Comparison of ENCODE assay signal across 8 cellular contexts in genomic region chr10:17227367-17228080, GRCh38. TPM values are rescaled to one million over a fixed set of nuclear protein-coding genes. Genes with fewer than 3 reads are reported as not detected.
DNase-seq lines count a peak whose midpoint lies in the region; ATAC-seq and TF ChIP-seq lines count a peak whose summit lies in the region.

No MANE protein-coding gene starts in this region.

- H3K4me1 ChIP-seq in ACC112 (ENCODE audit: control insufficient read depth, insufficient read depth, low read length, unreplicated experiment) = peaks cover 12% of the 10 kb centered on the region
- H3K4me1 ChIP-seq in esophagus squamous epithelium = peaks cover 0 to 67% (median 12%) of the 10 kb centered on the region in 3 donors

- no peaks in the 10 kb centered on the region for H3K9me3 ChIP-seq in esophagus squamous epithelium

- intact Hi-C loops in esophagus squamous epithelium (cut with DNase I) = no loop called here

- peak; percentile 27 to 55 (median 46) for TF ChIP-seq CTCF in esophagus squamous epithelium (IDR thresholded peaks at IDR 0.05)

- peak overlapping the region; percentile 97 for H3K4me3 Mint-ChIP-seq in T-helper 2 cell treated with Interferon-gamma antibody and Interleukin-4, amounts not matched to agents 5 μg/mL and 100 μg/mL, for 36 hours

- no peaks in the 10 kb centered on the region for H3K9me3 Mint-ChIP-seq in T-helper 2 cell treated with Interferon-gamma antibody and Interleukin-4, amounts not matched to agents 5 μg/mL and 100 μg/mL, for 36 hours

- H3K27me3 ChIP-seq in ACC112 (ENCODE audit: insufficient read depth, low read length) (no peaks in the 10 kb centered on the region), esophagus squamous epithelium (peaks cover 0 to 45% (median 2%) of the 10 kb centered on the region in 4 donors)

- H3K27ac Mint-ChIP-seq in T-helper 2 cell treated with Interferon-gamma antibody and Interleukin-4, amounts not matched to agents 5 μg/mL and 100 μg/mL, for 36 hours = peak overlapping the region; percentile 100

- H3K4me3 ChIP-seq in ACC112 (ENCODE audit: low read depth, low read length) (peak overlapping the region; percentile 97), esophagus squamous epithelium (peak overlapping the region; percentile 53 to 94 (median 70))

- peaks cover 39% of the 10 kb centered on the region for H3K79me2 ChIP-seq in ACC112 (ENCODE audit: control insufficient read depth, insufficient read depth, low read length, unreplicated experiment)

- WGBS in esophagus squamous epithelium, 2 donors = 7 to 13% methylated on average over 11 of the region's 11 CpGs

- DNase-seq in T-helper 2 cell treated with Interferon-gamma antibody and Interleukin-4, amounts not matched to agents 5 μg/mL and 100 μg/mL, for 36 hours (ENCODE audit: low spot score) = peak; percentile 58
- DNase-seq in esophagus squamous epithelium (lab: John Stamatoyannopoulos, UW) (no peak), renal cortical epithelial cell (ENCODE audit: low read depth) (peak; percentile 29), NCI-H146 (lab: John Stamatoyannopoulos, UW) (no peak), pons (ENCODE audit: low spot score) (no peak)

- H3K27me3 Mint-ChIP-seq in T-helper 2 cell treated with Interferon-gamma antibody and Interleukin-4, amounts not matched to agents 5 μg/mL and 100 μg/mL, for 36 hours (ENCODE audit: low read depth) = no peaks in the 10 kb centered on the region

- H3K36me3 Mint-ChIP-seq in T-helper 2 cell treated with Interferon-gamma antibody and Interleukin-4, amounts not matched to agents 5 μg/mL and 100 μg/mL, for 36 hours (ENCODE audit: low read depth) = peaks cover 47% of the 10 kb centered on the region

- no peak overlapping the region for H2AFZ ChIP-seq in ACC112 (ENCODE audit: low read length, unreplicated experiment)

- no peak for TF ChIP-seq POLR2A in esophagus squamous epithelium (IDR thresholded peaks at IDR 0.05)

- H3K36me3 ChIP-seq in ACC112 (ENCODE audit: insufficient read depth, low read length) (peaks cover 33% of the 10 kb centered on the region), esophagus squamous epithelium (peaks cover 0 to 6% (median 0%) of the 10 kb centered on the region in 3 donors)

- ATAC-seq in GM18511 (IDR thresholded peaks at IDR 0.05; ENCODE audit: unreplicated experiment) (peak; percentile 26), HG03175 (IDR thresholded peaks at IDR 0.05; ENCODE audit: unreplicated experiment) (peak; percentile 24)

- peak overlapping the region; percentile 98 for H3K27ac ChIP-seq in ACC112 (ENCODE audit: low read depth, low read length)
- H3K27ac ChIP-seq in esophagus squamous epithelium = peak overlapping the region; percentile 89 to 99 (median 98)

- H3K4me1 Mint-ChIP-seq in T-helper 2 cell treated with Interferon-gamma antibody and Interleukin-4, amounts not matched to agents 5 μg/mL and 100 μg/mL, for 36 hours (ENCODE audit: low read depth) = peaks cover 47% of the 10 kb centered on the region

RNA-seq across cellular contexts. Expression of gene VIM, which starts 0.5 kb away (rescaled TPM):
- total RNA-seq in esophagus squamous epithelium (1,000 to 10,000 TPM in 1 of 4 donors, 100 to 1,000 TPM in 2, 10 to 100 TPM in 1; 55.2 to 1,252 (median 375) TPM), renal cortical epithelial cell (2,197 and 3,974 TPM in 2 replicates)

RNA-seq across cellular contexts. Expression of gene TRDMT1, which starts 26.1 kb away (rescaled TPM):
- 1 to 10 TPM; 1.3 to 5.9 (median 2.6) TPM for total RNA-seq in esophagus squamous epithelium
- 5.2 and 6.1 TPM in 2 replicates for total RNA-seq in renal cortical epithelial cell

Comparison
In these comparisons a context has a peak if more than half of its experiments do, and no peak if none do; other contexts are left out.
1. DNase-seq: peak in T-helper 2 cell treated with Interferon-gamma antibody and Interleukin-4, amounts not matched to agents 5 μg/mL and 100 μg/mL, for 36 hours (single experiment) and renal cortical epithelial cell (single experiment); none in esophagus squamous epithelium (single experiment), NCI-H146 (single experiment) and pons (single experiment).